Comparison of ENCODE assay signal across 23 cellular contexts in genomic region chr6:15077964-15078363, GRCh38.
DNase-seq lines count a peak whose midpoint lies in the region; ATAC-seq and TF ChIP-seq lines count a peak whose summit lies in the region.
"Had no signal": no experiment of that assay in that cellular context is flagged by ENCODE, and none has a peak within 500 bp of the region (broad histone marks: within the 10 kb centered on the region; RNA-seq: fewer than 3 reads in every experiment).

No MANE protein-coding gene starts in this region.

- peak overlapping the region; percentile 93 for H3K27ac Mint-ChIP-seq in WTC11
- peak overlapping the region in 2 of 10 donors; percentile 20 to 75 for H3K27ac Mint-ChIP-seq in naive thymus-derived CD8-positive, alpha-beta T cell
- H3K27ac Mint-ChIP-seq: activated naive CD8-positive, alpha-beta T cell treated with anti-CD3 and anti-CD28 coated beads, Interleukin-2, amount 50 U/mL, for 24 hours had no signal

- H3K9ac ChIP-seq in HUES64 (ENCODE audit: low read depth, low read length) = no peak overlapping the region
- H3K9ac ChIP-seq: GM23248 had no signal

- ATAC-seq in WTC11 = peak; percentile 93
- ATAC-seq in naive thymus-derived CD8-positive, alpha-beta T cell = peak; percentile 44 to 59
- ATAC-seq in upper lobe of left lung (ENCODE audit: low FRiP score in 2 of 2) = no peak
- ATAC-seq in GM19324 (IDR thresholded peaks at IDR 0.05; ENCODE audit: low FRiP score, unreplicated experiment) = no peak
- ATAC-seq in right lobe of liver = no peak
- ATAC-seq: activated naive CD8-positive, alpha-beta T cell treated with anti-CD3 and anti-CD28 coated beads, Interleukin-2, amount 50 U/mL, for 24 hours; SK-N-SH treated with all-trans-retinoic acid at 6 μM for 48 hours had no signal

- H3K4me1 ChIP-seq in HUES64 (ENCODE audit: insufficient read depth, low read length) (peaks cover 34% of the 10 kb centered on the region), upper lobe of left lung (no peaks in the 10 kb centered on the region), right lobe of liver (no peaks in the 10 kb centered on the region)

- DNase-seq in NCI-H2081 (lab: John Stamatoyannopoulos, UW) = peak; percentile 5 to 50
- DNase-seq in NCI-H2081 treated with DMSO at 0.1 percent for 48 hours (lab: John Stamatoyannopoulos, UW) = no peak
- peak; percentile 87 for DNase-seq in WTC11 (ENCODE audit: low spot score)
- peak in 3 of 10 donors; percentile 8 to 39 (median 15) for DNase-seq in naive thymus-derived CD8-positive, alpha-beta T cell
- DNase-seq in upper lobe of left lung = no peak
- DNase-seq in right lobe of liver = no peak
- DNase-seq: activated CD8-positive, alpha-beta memory T cell treated with anti-CD3 and anti-CD28 coated beads, Interleukin-2, amount 50 U/mL, for 4 hours; activated naive CD8-positive, alpha-beta T cell treated with anti-CD3 and anti-CD28 coated beads, Interleukin-2, amount 50 U/mL, for 24 hours; cerebellar nuclear complex; GF-D8; glutamatergic neuron; GM23248; KG1; mesenchymal stem cell; NCI-H2029; NCI-H524; occipital lobe; stimulated activated CD4-positive, alpha-beta T cell treated with anti-CD3 and anti-CD28 coated beads, Interleukin-1b, Interleukin-23, amount 100 ng/mL, for 48 hours; trophoblast cell had no signal

- H3K4me3 ChIP-seq in HUES64 (ENCODE audit: low read length) (no peak overlapping the region), upper lobe of left lung (no peak overlapping the region), right lobe of liver (no peak overlapping the region)
- H3K4me3 ChIP-seq: GM23248 had no signal

- H3K36me3 Mint-ChIP-seq in WTC11 = no peaks in the 10 kb centered on the region
- H3K36me3 Mint-ChIP-seq in naive thymus-derived CD8-positive, alpha-beta T cell = no peaks in the 10 kb centered on the region

- CTCF ChIA-PET in WTC11 (lab: Charles Lee) = no interaction called here

- no peak for TF ChIP-seq EP300 in upper lobe of left lung (IDR thresholded peaks at IDR 0.05)

- no peak overlapping the region; the same call in 1 of the 2 replicates for H3K4me3 Mint-ChIP-seq in WTC11
- H3K4me3 Mint-ChIP-seq in naive thymus-derived CD8-positive, alpha-beta T cell = no peak overlapping the region
- H3K4me3 Mint-ChIP-seq: activated naive CD8-positive, alpha-beta T cell treated with anti-CD3 and anti-CD28 coated beads, Interleukin-2, amount 50 U/mL, for 24 hours had no signal

- H3K9me3 Mint-ChIP-seq in WTC11 = 0 out of 2 replicates have a peak, but pooled peaks cover 3% of the 10 kb centered on the region
- H3K9me3 Mint-ChIP-seq in naive thymus-derived CD8-positive, alpha-beta T cell = no peaks in the 10 kb centered on the region
- H3K9me3 Mint-ChIP-seq: activated naive CD8-positive, alpha-beta T cell treated with anti-CD3 and anti-CD28 coated beads, Interleukin-2, amount 50 U/mL, for 24 hours had no signal

- no peaks in the 10 kb centered on the region; the same call in 1 of the 2 replicates for H3K27me3 Mint-ChIP-seq in WTC11 (ENCODE audit: low read depth)
- H3K27me3 Mint-ChIP-seq in naive thymus-derived CD8-positive, alpha-beta T cell = peaks cover 0 to 1% (median 0%) of the 10 kb centered on the region in 5 donors
- H3K27me3 Mint-ChIP-seq: activated naive CD8-positive, alpha-beta T cell treated with anti-CD3 and anti-CD28 coated beads, Interleukin-2, amount 50 U/mL, for 24 hours had no signal

- H3K27me3 ChIP-seq in HUES64 (ENCODE audit: insufficient read depth, low read length) = no peaks in the 10 kb centered on the region
- no peaks in the 10 kb centered on the region for H3K27me3 ChIP-seq in upper lobe of left lung
- H3K27me3 ChIP-seq in right lobe of liver = no peaks in the 10 kb centered on the region

- POLR2A ChIA-PET in WTC11 (lab: Charles Lee) = interaction anchor here (1.1 kb wide), 1 partner anchor 133 kb away, joined by 3 read pairs; no protein-coding TSS in a partner anchor
- POLR2A ChIA-PET in naive thymus-derived CD8-positive, alpha-beta T cell (lab: Charles Lee) = no interaction called here

- no peaks in the 10 kb centered on the region for H3K36me3 ChIP-seq in HUES64 (ENCODE audit: insufficient read depth, low read length)
- H3K36me3 ChIP-seq in upper lobe of left lung = no peaks in the 10 kb centered on the region
- H3K36me3 ChIP-seq in right lobe of liver = no peaks in the 10 kb centered on the region

- no peaks in the 10 kb centered on the region for H3K9me3 ChIP-seq in HUES64 (ENCODE audit: insufficient read depth, low read depth, low read length)
- H3K9me3 ChIP-seq in upper lobe of left lung = no peaks in the 10 kb centered on the region
- no peaks in the 10 kb centered on the region for H3K9me3 ChIP-seq in right lobe of liver

- H3K27ac ChIP-seq in HUES64 (ENCODE audit: low read depth, low read length) = peak overlapping the region; percentile 69; the same call in 1 of the 2 replicates
- no peak overlapping the region for H3K27ac ChIP-seq in upper lobe of left lung
- H3K27ac ChIP-seq in right lobe of liver = no peak overlapping the region
- H3K27ac ChIP-seq: GM23248, VCaP had no signal

- intact Hi-C loops in right lobe of liver (cut with DNase I) = no loop called here

- 12% methylated on average over 4 of the region's 5 CpGs for WGBS in HUES64
- WGBS in upper lobe of left lung, 2 donors = 81 to 92% methylated on average over 5 of the region's 5 CpGs
- WGBS in right lobe of liver (ENCODE audit: insufficient coverage, low coverage, low lambda C conversion rate, missing lambda C conversion rate) = 72% methylated on average over 5 of the region's 5 CpGs

- TF ChIP-seq CTCF in WTC11 (IDR thresholded peaks at IDR 0.05) (no peak), upper lobe of left lung (IDR thresholded peaks at IDR 0.05) (no peak), right lobe of liver (IDR thresholded peaks at IDR 0.05) (no peak)

- H3K4me1 Mint-ChIP-seq in WTC11 = peaks cover 47% of the 10 kb centered on the region
- H3K4me1 Mint-ChIP-seq in naive thymus-derived CD8-positive, alpha-beta T cell = peaks cover 2 to 14% (median 12%) of the 10 kb centered on the region in 4 donors

- TF ChIP-seq POLR2A in upper lobe of left lung (IDR thresholded peaks at IDR 0.05) (no peak), right lobe of liver (IDR thresholded peaks at IDR 0.05) (no peak)

TF ChIP-seq in WTC11, 78 proteins besides CTCF, POLR2A, EP300 and RAD21 (continues in another document):
- peak; percentile 52; the same call in 1 of the 2 replicates for TF ChIP-seq TEAD1 (CRISPR knock-in tag; IDR thresholded peaks at IDR 0.05)
- no peak for TF ChIP-seq ZNF263 (CRISPR knock-in tag; IDR thresholded peaks at IDR 0.05; ENCODE audit: low read depth)
- TF ChIP-seq ZNF281 (CRISPR knock-in tag; IDR thresholded peaks at IDR 0.05) = peak; percentile 75; the same call in 1 of the 2 replicates
- TF ChIP-seq OVOL2 (CRISPR knock-in tag; IDR thresholded peaks at IDR 0.05; ENCODE audit: borderline replicate concordance) = no peak
- no peak for TF ChIP-seq PRRX2 (CRISPR knock-in tag; IDR thresholded peaks at IDR 0.05)
- TF ChIP-seq, protein P1, sequence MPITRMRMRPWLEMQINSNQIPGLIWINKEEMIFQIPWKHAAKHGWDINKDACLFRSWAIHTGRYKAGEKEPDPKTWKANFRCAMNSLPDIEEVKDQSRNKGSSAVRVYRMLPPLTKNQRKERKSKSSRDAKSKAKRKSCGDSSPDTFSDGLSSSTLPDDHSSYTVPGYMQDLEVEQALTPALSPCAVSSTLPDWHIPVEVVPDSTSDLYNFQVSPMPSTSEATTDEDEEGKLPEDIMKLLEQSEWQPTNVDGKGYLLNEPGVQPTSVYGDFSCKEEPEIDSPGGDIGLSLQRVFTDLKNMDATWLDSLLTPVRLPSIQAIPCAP (CRISPR knock-in tag; IDR thresholded peaks at IDR 0.05) = no peak
- no peak for TF ChIP-seq ZMAT4 (CRISPR knock-in tag; IDR thresholded peaks at IDR 0.05)
- TF ChIP-seq NFYB (CRISPR knock-in tag; conservative IDR thresholded peaks at IDR 0.05; ENCODE audit: low read depth) = no peak
- no peak for TF ChIP-seq GRHL2 (CRISPR knock-in tag; IDR thresholded peaks at IDR 0.05; ENCODE audit: insufficient replicate concordance, severe bottlenecking)

Comparison
In these comparisons a context has a peak if more than half of its experiments do, and no peak if none do; other contexts are left out.
1. DNase-seq: peak in NCI-H2081 (2 of 2) and WTC11 (single experiment); none in NCI-H2081 treated with DMSO at 0.1 percent for 48 hours (single experiment), upper lobe of left lung (0 of 2) and right lobe of liver (0 of 3).
2. ATAC-seq: peak in WTC11 (single experiment) and naive thymus-derived CD8-positive, alpha-beta T cell (2 of 2); none in upper lobe of left lung (0 of 2), GM19324 (single experiment) and right lobe of liver (0 of 4).